8 cellular contexts compared by ENCODE assay signal in the genomic region with DNA sequence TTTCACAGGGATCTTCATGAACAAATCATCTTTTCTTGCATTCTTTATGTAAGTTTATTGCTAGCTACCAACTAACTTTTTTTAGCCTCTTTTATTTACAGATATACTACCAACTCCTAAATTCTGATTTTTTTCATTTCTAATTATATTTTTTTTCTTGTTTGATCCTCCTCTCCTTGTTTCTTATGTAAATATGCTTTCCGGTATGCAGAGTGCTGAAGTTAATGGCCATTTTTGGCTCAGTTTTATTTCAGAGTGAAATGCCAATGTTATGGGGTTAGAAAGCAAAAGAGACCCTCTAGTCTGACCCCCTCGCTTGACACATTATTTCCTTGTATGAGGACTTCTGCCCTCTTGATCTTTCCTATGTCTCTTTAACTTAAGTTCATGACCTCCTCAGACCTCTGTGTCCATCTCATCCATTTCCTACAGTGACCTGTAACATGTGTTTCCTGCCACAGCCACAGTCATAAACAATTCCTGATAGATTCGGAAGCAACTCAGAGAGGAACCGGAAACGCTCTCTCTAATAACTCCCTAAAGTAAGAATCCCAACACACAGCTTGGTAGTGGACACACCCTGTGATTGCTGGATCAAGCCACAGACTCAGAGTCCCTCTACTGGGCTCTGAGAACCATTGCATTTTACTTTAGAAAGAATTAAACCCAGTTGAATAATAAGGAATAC. TPM values are rescaled to one million over a fixed set of nuclear protein-coding genes. Genes with fewer than 3 reads are reported as not detected.
A peak's percentile ranks its signal among the peaks of the same experiment; 100 is the strongest.
DNase-seq lines count a peak whose midpoint lies in the region; ATAC-seq and TF ChIP-seq lines count a peak whose summit lies in the region.

No MANE protein-coding gene starts in this region.

- H3K36me3 Mint-ChIP-seq in activated T-helper 17 cell treated with anti-CD3 and anti-CD28 coated beads, Interleukin-2, amount 50 U/mL, for 72 hours (ENCODE audit: low read depth): no peaks in the 10 kb centered on the region

- no peaks in the 10 kb centered on the region for H3K27me3 ChIP-seq in thyroid gland

- H3K9me3 ChIP-seq in thyroid gland: no peaks in the 10 kb centered on the region

- DNase-seq in DMS53 (lab: John Stamatoyannopoulos, UW) (peak; percentile 78), NCI-H1694 treated with DMSO at 0.1 percent for 48 hours (lab: John Stamatoyannopoulos, UW) (peak; percentile 56), brain pericyte (ENCODE audit: low read depth, low spot score) (peak; percentile 49), iris pigment epithelial cell (ENCODE audit: low read depth) (peak; percentile 90), thyroid gland (peak in 1 of 2 donors; percentile 22), NCI-H187 treated with DMSO at 0.1 percent for 48 hours (lab: John Stamatoyannopoulos, UW) (no peak)

- H3K36me3 ChIP-seq in thyroid gland: no peaks in the 10 kb centered on the region

- H3K27ac Mint-ChIP-seq in activated T-helper 17 cell treated with anti-CD3 and anti-CD28 coated beads, Interleukin-2, amount 50 U/mL, for 72 hours: no peak overlapping the region

- intact Hi-C loops in thyroid gland (cut with DNase I): loop anchor here (10.0 kb wide), 1 partner anchor 84 kb away; the partner anchor contains the start of gene ABLIM3

- no peak for ATAC-seq in activated T-helper 17 cell treated with anti-CD3 and anti-CD28 coated beads, Interleukin-2, amount 50 U/mL, for 72 hours (replicated peaks)
- ATAC-seq in GM19328 (IDR thresholded peaks at IDR 0.05; ENCODE audit: unreplicated experiment): no peak

- no peak for TF ChIP-seq POLR2A in thyroid gland (IDR thresholded peaks at IDR 0.05)

- no peaks in the 10 kb centered on the region for H3K4me1 Mint-ChIP-seq in activated T-helper 17 cell treated with anti-CD3 and anti-CD28 coated beads, Interleukin-2, amount 50 U/mL, for 72 hours

- TF ChIP-seq CTCF in thyroid gland (IDR thresholded peaks at IDR 0.05): peak in 4 of 6 experiments; percentile 34 to 53 (median 44)

- 37 to 49% methylated on average over 5 of the region's 5 CpGs for WGBS in thyroid gland, 2 donors

- H3K27ac ChIP-seq in thyroid gland: peak overlapping the region in 1 of 3 donors; percentile 9

- peaks cover 25% of the 10 kb centered on the region for H3K27me3 Mint-ChIP-seq in activated T-helper 17 cell treated with anti-CD3 and anti-CD28 coated beads, Interleukin-2, amount 50 U/mL, for 72 hours

- no peaks in the 10 kb centered on the region for H3K9me3 Mint-ChIP-seq in activated T-helper 17 cell treated with anti-CD3 and anti-CD28 coated beads, Interleukin-2, amount 50 U/mL, for 72 hours

- peaks cover 0 to 4% of the 10 kb centered on the region in 2 donors for H3K4me1 ChIP-seq in thyroid gland

- no peak overlapping the region for H3K4me3 Mint-ChIP-seq in activated T-helper 17 cell treated with anti-CD3 and anti-CD28 coated beads, Interleukin-2, amount 50 U/mL, for 72 hours

- H3K4me3 ChIP-seq in thyroid gland (replicated peaks in 1 of 3): no peak overlapping the region

RNA-seq across cellular contexts. Expression of gene AFAP1L1, which starts 42.9 kb away (rescaled TPM):
- 10 to 100 TPM; 15.9 to 43.1 (median 26.8) TPM for total RNA-seq in thyroid gland
- under 1 TPM in 1 of 2 donors, not detected in 1; 0.16 TPM for total RNA-seq in activated T-helper 17 cell treated with anti-CD3 and anti-CD28 coated beads, Interleukin-2, amount 50 U/mL, for 72 hours

Comparison
In these comparisons a context has a peak if more than half of its experiments do, and no peak if none do; other contexts are left out.
1. RNA of gene AFAP1L1, which starts 42.9 kb away (total RNA-seq): 15.9 to 43.1 TPM in thyroid gland; 0.16 TPM in activated T-helper 17 cell treated with anti-CD3 and anti-CD28 coated beads, Interleukin-2, amount 50 U/mL, for 72 hours; every median in the first group is over 10 times any median in the second.